In the genomic region with DNA sequence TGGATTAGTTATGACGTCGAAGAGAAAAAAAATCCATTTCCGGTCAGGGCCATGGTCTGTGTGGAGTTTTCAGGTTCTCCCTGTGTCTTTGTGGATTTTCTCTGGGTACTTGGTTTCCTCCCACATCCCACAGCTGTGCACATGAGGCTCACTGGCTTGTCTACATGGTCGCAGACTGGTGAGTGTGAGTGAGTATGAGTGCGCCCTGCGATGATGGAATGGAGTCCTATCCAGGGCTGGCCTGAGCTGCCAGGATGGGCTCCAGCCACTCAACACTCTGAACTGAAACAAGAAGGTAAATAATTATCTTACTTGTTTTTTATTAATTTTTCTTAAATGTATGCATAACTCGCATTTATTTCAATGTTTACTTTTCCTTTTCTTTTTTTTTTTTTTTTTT, we compare ENCODE assay signal across 1 cellular context.
TF ChIP-seq lines count a peak whose summit lies in the region.

No MANE protein-coding gene starts in this region.

TF ChIP-seq in H1, 55 proteins besides CTCF, POLR2A, EP300 and RAD21:
- TF ChIP-seq POU5F1 (IDR thresholded peaks at IDR 0.05; ENCODE audit: low read depth, low read length) (no peak), SRF (IDR thresholded peaks at IDR 0.05; ENCODE audit: low read depth, low read length) (no peak), SUZ12 (IDR thresholded peaks at IDR 0.05; ENCODE audit: low read length) (no peak), KDM4A (IDR thresholded peaks at IDR 0.05; ENCODE audit: low read depth, low read length, severe bottlenecking) (no peak), SIRT6 (IDR thresholded peaks at IDR 0.05; ENCODE audit: low read length) (no peak), CEBPB (IDR thresholded peaks at IDR 0.05; ENCODE audit: low read depth, low read length) (no peak), YY1 (IDR thresholded peaks at IDR 0.05; ENCODE audit: low read depth, low read length) (no peak), SAP30 (IDR thresholded peaks at IDR 0.05; ENCODE audit: insufficient read depth, insufficient replicate concordance, low read length) (no peak), TBP (IDR thresholded peaks at IDR 0.05; ENCODE audit: low read depth, low read length) (no peak), ZNF274 (IDR thresholded peaks at IDR 0.05; ENCODE audit: borderline replicate concordance, extremely low read depth, low read length) (no peak), RBBP5 (IDR thresholded peaks at IDR 0.05; ENCODE audit: borderline replicate concordance, low read depth, low read length) (no peak), CBX8 (IDR thresholded peaks at IDR 0.05; ENCODE audit: borderline replicate concordance, low read depth, low read length) (no peak), RNF2 (IDR thresholded peaks at IDR 0.05; ENCODE audit: borderline replicate concordance, low read depth, low read length, missing control alignments, poor library complexity, severe bottlenecking) (no peak), JUN (IDR thresholded peaks at IDR 0.05; ENCODE audit: low read depth, low read length) (no peak)
- TF ChIP-seq, protein P1, sequence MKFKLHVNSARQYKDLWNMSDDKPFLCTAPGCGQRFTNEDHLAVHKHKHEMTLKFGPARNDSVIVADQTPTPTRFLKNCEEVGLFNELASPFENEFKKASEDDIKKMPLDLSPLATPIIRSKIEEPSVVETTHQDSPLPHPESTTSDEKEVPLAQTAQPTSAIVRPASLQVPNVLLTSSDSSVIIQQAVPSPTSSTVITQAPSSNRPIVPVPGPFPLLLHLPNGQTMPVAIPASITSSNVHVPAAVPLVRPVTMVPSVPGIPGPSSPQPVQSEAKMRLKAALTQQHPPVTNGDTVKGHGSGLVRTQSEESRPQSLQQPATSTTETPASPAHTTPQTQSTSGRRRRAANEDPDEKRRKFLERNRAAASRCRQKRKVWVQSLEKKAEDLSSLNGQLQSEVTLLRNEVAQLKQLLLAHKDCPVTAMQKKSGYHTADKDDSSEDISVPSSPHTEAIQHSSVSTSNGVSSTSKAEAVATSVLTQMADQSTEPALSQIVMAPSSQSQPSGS (IDR thresholded peaks at IDR 0.05; ENCODE audit: low read length) = no peak
